9 cellular contexts compared by ENCODE assay signal in the genomic region with DNA sequence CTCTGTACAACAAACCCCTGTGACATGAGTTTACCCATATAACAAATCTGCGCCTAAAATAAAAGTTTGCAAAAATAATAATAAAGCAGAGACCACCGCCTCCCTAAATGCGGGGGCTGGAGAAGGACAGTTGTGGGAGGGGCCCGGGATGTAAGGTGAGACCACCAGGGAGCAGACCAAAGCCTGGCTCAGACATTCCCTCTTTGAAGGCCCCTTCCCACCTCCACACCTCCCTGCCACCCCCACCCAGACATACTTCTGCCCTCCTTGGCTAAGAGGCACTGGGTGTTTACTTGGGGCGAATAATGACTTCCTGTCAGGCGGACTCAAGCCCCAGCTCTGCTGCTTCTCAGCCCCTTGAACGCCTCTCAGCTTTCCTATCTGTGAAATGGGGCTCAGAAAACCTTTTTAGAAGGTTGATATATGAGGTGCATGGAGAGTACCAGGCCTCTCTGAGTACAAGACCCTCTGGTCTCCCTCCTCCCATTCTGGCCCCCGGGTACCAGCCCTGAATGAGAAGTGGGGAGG. TPM values are rescaled to one million over a fixed set of nuclear protein-coding genes. Genes with fewer than 3 reads are reported as not detected.
DNase-seq lines count a peak whose midpoint lies in the region; ATAC-seq and TF ChIP-seq lines count a peak whose summit lies in the region.
"Had no signal": no experiment of that assay in that cellular context is flagged by ENCODE, and none has a peak within 500 bp of the region (broad histone marks: within the 10 kb centered on the region; RNA-seq: fewer than 3 reads in every experiment).

No MANE protein-coding gene starts in this region.

- H3K27ac Mint-ChIP-seq in HFFc6: peak overlapping the region; percentile 89

- H3K9me3 ChIP-seq in body of pancreas (no peaks in the 10 kb centered on the region), liver (ENCODE audit: control insufficient read depth in 4 of 4, low read length in 3 of 4) (no peaks in the 10 kb centered on the region), spleen (no peaks in the 10 kb centered on the region)

- peaks cover 38% of the 10 kb centered on the region for H3K4me1 Mint-ChIP-seq in HFFc6 (ENCODE audit: low read depth)

- TF ChIP-seq RAD21 in liver (IDR thresholded peaks at IDR 0.05): no peak

- DNase-seq in HFFc6: no peak
- no peak for DNase-seq in body of pancreas
- DNase-seq in spleen: no peak
- DNase-seq in stimulated activated CD4-positive, alpha-beta T cell treated with anti-CD3 and anti-CD28 coated beads, Interleukin-2, amount 100 ng/mL, for 24 hours: no peak
- DNase-seq in stimulated activated CD4-positive, alpha-beta T cell treated with anti-CD3 and anti-CD28 coated beads, Interleukin-15, amount 100 ng/mL, for 24 hours: no peak
- DNase-seq in KBM-7: no peak
- DNase-seq: NCI-H526 had no signal

- in situ Hi-C loops in KBM-7 (cut with MboI; ENCODE audit: low pct_unique_long_range_greater_than_20kb, low sequenced_read_pairs): no loop called here

- no peaks in the 10 kb centered on the region for H3K27me3 ChIP-seq in body of pancreas
- no peaks in the 10 kb centered on the region for H3K27me3 ChIP-seq in liver (ENCODE audit: control insufficient read depth in 4 of 4, insufficient read depth in 4 of 4, low read length in 3 of 4)
- H3K27me3 ChIP-seq in spleen (replicated peaks in 1 of 7): peaks cover 0 to 4% (median 0%) of the 10 kb centered on the region in 7 donors

- H3K9ac ChIP-seq in liver (ENCODE audit: low read depth in 1 of 2, low read length in 2 of 2): no peak overlapping the region

- H3K36me3 ChIP-seq in body of pancreas (replicated peaks in 1 of 2; ENCODE audit: insufficient read depth in 1 of 2, low read depth in 2 of 2) (no peaks in the 10 kb centered on the region), liver (ENCODE audit: control insufficient read depth in 4 of 4, insufficient read depth in 3 of 4, low read depth in 1 of 4, low read length in 3 of 4) (no peaks in the 10 kb centered on the region), spleen (no peaks in the 10 kb centered on the region)

- peak overlapping the region in 3 of 4 donors; percentile 53 to 78 (median 64) for H3K27ac ChIP-seq in body of pancreas
- peak overlapping the region; percentile 53 to 76 for H3K27ac ChIP-seq in liver (ENCODE audit: low read depth in 1 of 2, low read length in 2 of 2)
- peak overlapping the region; percentile 39 to 73 (median 68) for H3K27ac ChIP-seq in spleen

- peaks cover 24% of the 10 kb centered on the region for H3K4me1 ChIP-seq in body of pancreas
- H3K4me1 ChIP-seq in liver (ENCODE audit: control insufficient read depth in 4 of 4, insufficient read depth in 4 of 4, low read length in 3 of 4): peaks cover 0 to 13% (median 8%) of the 10 kb centered on the region in 4 donors
- peaks cover 4 to 36% (median 23%) of the 10 kb centered on the region in 6 donors for H3K4me1 ChIP-seq in spleen

- 64 to 72% methylated on average over 4 to 8 of the region's 8 CpGs for WGBS in body of pancreas, 2 donors
- WGBS in liver: 72% methylated on average over 8 of the region's 8 CpGs
- WGBS in spleen, 5 donors: 47 to 58% (median 54%) methylated on average over 8 of the region's 8 CpGs

- ATAC-seq in body of pancreas (no peak), GM21723 (IDR thresholded peaks at IDR 0.05; ENCODE audit: unreplicated experiment) (no peak)

- TF ChIP-seq CTCF in HFFc6 (IDR thresholded peaks at IDR 0.05) (no peak), body of pancreas (IDR thresholded peaks at IDR 0.05) (no peak), liver (IDR thresholded peaks at IDR 0.05; ENCODE audit: low read depth, low read length, missing input control) (no peak), spleen (IDR thresholded peaks at IDR 0.05 in 8 of 11, conservative IDR thresholded peaks at IDR 0.05 in 3 of 11) (no peak)

- H3K4me3 ChIP-seq in body of pancreas: no peak overlapping the region
- no peak overlapping the region for H3K4me3 ChIP-seq in liver (ENCODE audit: low read depth in 1 of 3, low read length in 3 of 3)
- H3K4me3 ChIP-seq in spleen: no peak overlapping the region

- intact Hi-C loops in body of pancreas (cut with DNase I): no loop called here
- intact Hi-C loops in spleen (cut with DNase I; ENCODE audit: low total_unique reads): no loop called here

- H3K27me3 Mint-ChIP-seq in HFFc6 (ENCODE audit: insufficient read depth): peaks cover 8% of the 10 kb centered on the region

- TF ChIP-seq POLR2A in body of pancreas (IDR thresholded peaks at IDR 0.05) (no peak), spleen (IDR thresholded peaks at IDR 0.05) (no peak)

- H3K4me3 Mint-ChIP-seq in HFFc6: peak overlapping the region; percentile 72; the same call in 1 of the 2 replicates

- no peaks in the 10 kb centered on the region for H3K36me3 Mint-ChIP-seq in HFFc6 (ENCODE audit: low read depth)

- H3K9me3 Mint-ChIP-seq in HFFc6: no peaks in the 10 kb centered on the region

TF ChIP-seq in liver, 16 proteins besides CTCF, POLR2A, EP300 and RAD21:
- TF ChIP-seq RXRA (IDR thresholded peaks at IDR 0.05) (no peak), HNF4A (conservative IDR thresholded peaks at IDR 0.05) (no peak), GABPA (IDR thresholded peaks at IDR 0.05 in 1 of 2, conservative IDR thresholded peaks at IDR 0.05 in 1 of 2) (no peak), YY1 (IDR thresholded peaks at IDR 0.05) (no peak)
- TF ChIP-seq, protein P1, sequence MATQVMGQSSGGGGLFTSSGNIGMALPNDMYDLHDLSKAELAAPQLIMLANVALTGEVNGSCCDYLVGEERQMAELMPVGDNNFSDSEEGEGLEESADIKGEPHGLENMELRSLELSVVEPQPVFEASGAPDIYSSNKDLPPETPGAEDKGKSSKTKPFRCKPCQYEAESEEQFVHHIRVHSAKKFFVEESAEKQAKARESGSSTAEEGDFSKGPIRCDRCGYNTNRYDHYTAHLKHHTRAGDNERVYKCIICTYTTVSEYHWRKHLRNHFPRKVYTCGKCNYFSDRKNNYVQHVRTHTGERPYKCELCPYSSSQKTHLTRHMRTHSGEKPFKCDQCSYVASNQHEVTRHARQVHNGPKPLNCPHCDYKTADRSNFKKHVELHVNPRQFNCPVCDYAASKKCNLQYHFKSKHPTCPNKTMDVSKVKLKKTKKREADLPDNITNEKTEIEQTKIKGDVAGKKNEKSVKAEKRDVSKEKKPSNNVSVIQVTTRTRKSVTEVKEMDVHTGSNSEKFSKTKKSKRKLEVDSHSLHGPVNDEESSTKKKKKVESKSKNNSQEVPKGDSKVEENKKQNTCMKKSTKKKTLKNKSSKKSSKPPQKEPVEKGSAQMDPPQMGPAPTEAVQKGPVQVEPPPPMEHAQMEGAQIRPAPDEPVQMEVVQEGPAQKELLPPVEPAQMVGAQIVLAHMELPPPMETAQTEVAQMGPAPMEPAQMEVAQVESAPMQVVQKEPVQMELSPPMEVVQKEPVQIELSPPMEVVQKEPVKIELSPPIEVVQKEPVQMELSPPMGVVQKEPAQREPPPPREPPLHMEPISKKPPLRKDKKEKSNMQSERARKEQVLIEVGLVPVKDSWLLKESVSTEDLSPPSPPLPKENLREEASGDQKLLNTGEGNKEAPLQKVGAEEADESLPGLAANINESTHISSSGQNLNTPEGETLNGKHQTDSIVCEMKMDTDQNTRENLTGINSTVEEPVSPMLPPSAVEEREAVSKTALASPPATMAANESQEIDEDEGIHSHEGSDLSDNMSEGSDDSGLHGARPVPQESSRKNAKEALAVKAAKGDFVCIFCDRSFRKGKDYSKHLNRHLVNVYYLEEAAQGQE (IDR thresholded peaks at IDR 0.05): no peak
- TF ChIP-seq, protein P2, sequence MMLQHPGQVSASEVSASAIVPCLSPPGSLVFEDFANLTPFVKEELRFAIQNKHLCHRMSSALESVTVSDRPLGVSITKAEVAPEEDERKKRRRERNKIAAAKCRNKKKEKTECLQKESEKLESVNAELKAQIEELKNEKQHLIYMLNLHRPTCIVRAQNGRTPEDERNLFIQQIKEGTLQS (IDR thresholded peaks at IDR 0.05): no peak

RNA-seq across cellular contexts. Expression of a gene that starts 58.8 kb away (rescaled TPM):
- total RNA-seq in HFFc6 (2021; fragmentation: NEBNext Ultra II Directional; extraction: Animal tissue kit (Norgen Biotek cat#: 25700)): not detected
- 1 to 10 TPM; 2.3 to 2.6 TPM for total RNA-seq in body of pancreas
- 1 to 10 TPM; 2.4 to 3.3 TPM for total RNA-seq in liver
- polyA plus RNA-seq in liver: 1 to 10 TPM; 2.5 to 3.1 TPM
- 10 to 100 TPM; 12.5 to 44.9 (median 36.7) TPM for total RNA-seq in spleen
- polyA plus RNA-seq in spleen: 10 to 100 TPM; 11.2 to 14.6 (median 13.1) TPM
